In the genomic region with DNA sequence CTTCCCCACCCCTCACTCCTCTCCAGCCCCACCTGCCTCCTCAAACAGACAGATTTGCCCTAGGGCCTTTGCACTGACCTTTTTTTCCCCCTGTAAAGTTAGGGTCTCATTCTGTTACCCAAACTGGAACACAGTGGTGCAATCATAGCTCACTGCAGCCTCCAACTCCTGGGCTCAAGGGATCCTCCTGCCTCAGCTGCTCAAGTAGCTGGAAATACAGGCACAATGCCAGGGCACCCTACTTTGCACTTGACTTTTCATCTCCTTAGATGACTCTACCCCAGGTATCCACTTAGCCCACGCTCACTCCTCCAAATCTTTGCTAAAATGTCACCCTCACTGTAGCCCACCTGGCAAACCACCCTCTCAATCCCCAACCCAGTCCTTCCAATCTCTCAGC, we compare ENCODE assay signal across 18 cellular contexts. TPM values are rescaled to one million over a fixed set of nuclear protein-coding genes. Genes with fewer than 3 reads are reported as not detected.
DNase-seq lines count a peak whose midpoint lies in the region; ATAC-seq lines count a peak whose summit lies in the region.
"Had no signal": no experiment of that assay in that cellular context is flagged by ENCODE, and none has a peak within 500 bp of the region (broad histone marks: within the 10 kb centered on the region; RNA-seq: fewer than 3 reads in every experiment).

No MANE protein-coding gene starts in this region.

- H3K4ac ChIP-seq in trophoblast cell (ENCODE audit: low read depth, low read length), result peak overlapping the region; percentile 54

- no CpG with 5 or more reads among the region's 1 CpG for WGBS in trophoblast cell (ENCODE audit: extremely low coverage, insufficient coverage, insufficient read length)

- CTCF ChIA-PET in activated CD4-positive, alpha-beta T cell treated with anti-CD3 and anti-CD28 coated beads, Interleukin-2, amount 10 ng/mL, durations not matched to agents 7 days and 5 days (lab: Charles Lee), result interaction anchor here (1.0 to 1.3 kb wide), 3 partner anchors 9 to 117 kb away, joined by 3 to 4 read pairs (median 3); no protein-coding TSS in a partner anchor
- CTCF ChIA-PET in activated CD4-positive, alpha-beta T cell treated with anti-CD3 and anti-CD28 coated beads for 36 hours (lab: Charles Lee), result interaction anchor here (0.6 kb wide), 1 partner anchor 207 kb away, joined by 3 read pairs; no protein-coding TSS in a partner anchor

- no peak overlapping the region for H3K4me2 ChIP-seq in trophoblast cell (ENCODE audit: low read length)
- H3K4me2 ChIP-seq: KMS-11 had no signal

- no peaks in the 10 kb centered on the region for H3K9me3 ChIP-seq in NT2/D1 (ENCODE audit: insufficient read depth, low read length)
- H3K9me3 ChIP-seq in trophoblast cell (ENCODE audit: insufficient read depth, low read depth, low read length), result no peaks in the 10 kb centered on the region
- H3K9me3 ChIP-seq: mucosa of descending colon, psoas muscle had no signal

- H3K79me1 ChIP-seq in trophoblast cell (ENCODE audit: low read length), result peaks cover 6% of the 10 kb centered on the region

- no peak for DNase-seq in activated CD4-positive, alpha-beta T cell treated with anti-CD3 and anti-CD28 coated beads, Interleukin-2, amount 10 ng/mL, durations not matched to agents 7 days and 5 days
- no peak for DNase-seq in activated CD4-positive, alpha-beta T cell treated with anti-CD3 and anti-CD28 coated beads for 36 hours
- DNase-seq in NT2/D1 (ENCODE audit: low read depth, low spot score) (no peak), trophoblast cell (no peak), NCI-H1694 treated with DMSO at 0.1 percent for 48 hours (lab: John Stamatoyannopoulos, UW) (no peak), LoVo (ENCODE audit: low spot score) (no peak), G401 (ENCODE audit: low spot score) (no peak)
- no peak for DNase-seq in activated naive CD8-positive, alpha-beta T cell treated with anti-CD3 and anti-CD28 coated beads, Interleukin-2, amount 50 U/mL, for 24 hours
- DNase-seq: activated CD4-positive, CD25-positive, alpha-beta regulatory T cell treated with anti-CD3 and anti-CD28 coated beads, Interleukin-2, amount 50 U/mL, for 72 hours; brain microvascular endothelial cell; Calu3; mucosa of descending colon; NCI-H1417 treated with DMSO at 0.1 percent for 48 hours; NCI-H345; OCI-M1; psoas muscle; stimulated activated CD4-positive, alpha-beta T cell treated with anti-CD3 and anti-CD28 coated beads, Interleukin-15, amount 100 ng/mL, for 24 hours had no signal

- intact Hi-C loops in activated CD4-positive, alpha-beta T cell treated with anti-CD3 and anti-CD28 coated beads for 36 hours (cut with DNase I, micrococcal nuclease), result no loop called here

- no peaks in the 10 kb centered on the region for H3K27me3 ChIP-seq in NT2/D1 (ENCODE audit: insufficient read depth, insufficient read length)
- no peaks in the 10 kb centered on the region for H3K27me3 ChIP-seq in trophoblast cell (ENCODE audit: insufficient read depth, low read length)
- H3K27me3 ChIP-seq: brain microvascular endothelial cell had no signal

- no peak overlapping the region for H2AK5ac ChIP-seq in trophoblast cell (ENCODE audit: low read length)

- H3K36me3 Mint-ChIP-seq in activated CD4-positive, alpha-beta T cell treated with anti-CD3 and anti-CD28 coated beads, Interleukin-2, amount 10 ng/mL, durations not matched to agents 7 days and 5 days (ENCODE audit: low read depth), result no peaks in the 10 kb centered on the region
- H3K36me3 Mint-ChIP-seq in activated CD4-positive, alpha-beta T cell treated with anti-CD3 and anti-CD28 coated beads for 36 hours (ENCODE audit: low read depth), result no peaks in the 10 kb centered on the region
- no peaks in the 10 kb centered on the region for H3K36me3 Mint-ChIP-seq in activated naive CD8-positive, alpha-beta T cell treated with anti-CD3 and anti-CD28 coated beads, Interleukin-2, amount 50 U/mL, for 24 hours (ENCODE audit: low read depth)

- H3K14ac ChIP-seq in trophoblast cell (ENCODE audit: low read length), result no peak overlapping the region

- no peak overlapping the region for H2BK120ac ChIP-seq in trophoblast cell (ENCODE audit: insufficient read depth, low read length, poor library complexity)

- no peak overlapping the region for H3K27ac Mint-ChIP-seq in activated CD4-positive, alpha-beta T cell treated with anti-CD3 and anti-CD28 coated beads, Interleukin-2, amount 10 ng/mL, durations not matched to agents 7 days and 5 days
- no peak overlapping the region for H3K27ac Mint-ChIP-seq in activated CD4-positive, alpha-beta T cell treated with anti-CD3 and anti-CD28 coated beads for 36 hours
- H3K27ac Mint-ChIP-seq in activated naive CD8-positive, alpha-beta T cell treated with anti-CD3 and anti-CD28 coated beads, Interleukin-2, amount 50 U/mL, for 24 hours, result no peak overlapping the region

- no peaks in the 10 kb centered on the region for H3K9me3 Mint-ChIP-seq in activated CD4-positive, alpha-beta T cell treated with anti-CD3 and anti-CD28 coated beads, Interleukin-2, amount 10 ng/mL, durations not matched to agents 7 days and 5 days
- no peaks in the 10 kb centered on the region for H3K9me3 Mint-ChIP-seq in activated CD4-positive, alpha-beta T cell treated with anti-CD3 and anti-CD28 coated beads for 36 hours (ENCODE audit: low read depth)
- no peaks in the 10 kb centered on the region for H3K9me3 Mint-ChIP-seq in activated naive CD8-positive, alpha-beta T cell treated with anti-CD3 and anti-CD28 coated beads, Interleukin-2, amount 50 U/mL, for 24 hours

- H3K9ac ChIP-seq in NT2/D1 (ENCODE audit: insufficient read length, low read depth) (peak overlapping the region; percentile 42), trophoblast cell (ENCODE audit: low read length) (no peak overlapping the region)
- H3K9ac ChIP-seq: KMS-11 had no signal

- no peak overlapping the region for H3K27ac ChIP-seq in trophoblast cell (ENCODE audit: low read depth, low read length)
- H3K27ac ChIP-seq: brain microvascular endothelial cell, KMS-11, psoas muscle had no signal

- H3K4me3 ChIP-seq in NT2/D1 (ENCODE audit: insufficient read length, low read depth) (no peak overlapping the region), trophoblast cell (ENCODE audit: low read depth, low read length) (no peak overlapping the region)
- H3K4me3 ChIP-seq: mucosa of descending colon, psoas muscle had no signal

- H2BK5ac ChIP-seq in trophoblast cell (ENCODE audit: low read depth, low read length, poor library complexity), result no peak overlapping the region

- peaks cover 23% of the 10 kb centered on the region for H3K4me1 Mint-ChIP-seq in activated CD4-positive, alpha-beta T cell treated with anti-CD3 and anti-CD28 coated beads, Interleukin-2, amount 10 ng/mL, durations not matched to agents 7 days and 5 days
- H3K4me1 Mint-ChIP-seq in activated CD4-positive, alpha-beta T cell treated with anti-CD3 and anti-CD28 coated beads for 36 hours, result peaks cover 6% of the 10 kb centered on the region
- peaks cover 7% of the 10 kb centered on the region for H3K4me1 Mint-ChIP-seq in activated naive CD8-positive, alpha-beta T cell treated with anti-CD3 and anti-CD28 coated beads, Interleukin-2, amount 50 U/mL, for 24 hours

- in situ Hi-C loops in G401 (cut with HindIII; ENCODE audit: low sequenced_read_pairs), result no loop called here

- H3K23ac ChIP-seq in trophoblast cell (ENCODE audit: low read length), result no peak overlapping the region

- POLR2A ChIA-PET in activated CD4-positive, alpha-beta T cell treated with anti-CD3 and anti-CD28 coated beads, Interleukin-2, amount 10 ng/mL, durations not matched to agents 7 days and 5 days (lab: Charles Lee), result no interaction called here
- POLR2A ChIA-PET in activated CD4-positive, alpha-beta T cell treated with anti-CD3 and anti-CD28 coated beads for 36 hours (lab: Charles Lee), result interaction anchor here (0.6 kb wide), 2 partner anchors 155 to 210 kb away, joined by 3 read pairs; no protein-coding TSS in a partner anchor

- no peak overlapping the region for H4K8ac ChIP-seq in trophoblast cell (ENCODE audit: low read depth, low read length)

- no peaks in the 10 kb centered on the region for H3K27me3 Mint-ChIP-seq in activated CD4-positive, alpha-beta T cell treated with anti-CD3 and anti-CD28 coated beads, Interleukin-2, amount 10 ng/mL, durations not matched to agents 7 days and 5 days
- H3K27me3 Mint-ChIP-seq in activated CD4-positive, alpha-beta T cell treated with anti-CD3 and anti-CD28 coated beads for 36 hours, result no peaks in the 10 kb centered on the region
- no peaks in the 10 kb centered on the region for H3K27me3 Mint-ChIP-seq in activated naive CD8-positive, alpha-beta T cell treated with anti-CD3 and anti-CD28 coated beads, Interleukin-2, amount 50 U/mL, for 24 hours

- H3K18ac ChIP-seq in trophoblast cell (ENCODE audit: low read length), result no peak overlapping the region

- H4K12ac ChIP-seq in trophoblast cell (ENCODE audit: low read depth, low read length), result no peak overlapping the region

- ATAC-seq in activated CD4-positive, alpha-beta T cell treated with anti-CD3 and anti-CD28 coated beads for 36 hours, result no peak
- ATAC-seq in activated naive CD8-positive, alpha-beta T cell treated with anti-CD3 and anti-CD28 coated beads, Interleukin-2, amount 50 U/mL, for 24 hours, result no peak
- ATAC-seq: mucosa of descending colon, psoas muscle had no signal

- H3K79me2 ChIP-seq in trophoblast cell (ENCODE audit: control insufficient read depth, insufficient read depth, low read length, poor library complexity), result peaks cover 5% of the 10 kb centered on the region

- H3K36me3 ChIP-seq in NT2/D1 (ENCODE audit: insufficient read depth, insufficient read length, low read length) (peaks cover 20% of the 10 kb centered on the region), trophoblast cell (ENCODE audit: control insufficient read depth in 1 of 2, insufficient read depth in 2 of 2, low read length in 2 of 2) (no peaks in the 10 kb centered on the region)
- H3K36me3 ChIP-seq: brain microvascular endothelial cell had no signal

- H3K4me1 ChIP-seq in NT2/D1 (ENCODE audit: insufficient read depth, insufficient read length), result no peaks in the 10 kb centered on the region
- no peaks in the 10 kb centered on the region for H3K4me1 ChIP-seq in trophoblast cell (ENCODE audit: control insufficient read depth in 1 of 2, insufficient read depth in 2 of 2, low read length in 2 of 2)
- H3K4me1 ChIP-seq: psoas muscle had no signal

- H4K91ac ChIP-seq in trophoblast cell (ENCODE audit: low read depth, low read length), result no peak overlapping the region

- no peak overlapping the region for H2AFZ ChIP-seq in trophoblast cell (ENCODE audit: insufficient read depth, low read length, poor library complexity)

- no peak overlapping the region for H2BK12ac ChIP-seq in trophoblast cell (ENCODE audit: low read length)

- H3K4me3 Mint-ChIP-seq in activated CD4-positive, alpha-beta T cell treated with anti-CD3 and anti-CD28 coated beads, Interleukin-2, amount 10 ng/mL, durations not matched to agents 7 days and 5 days, result peak overlapping the region; percentile 24
- no peak overlapping the region for H3K4me3 Mint-ChIP-seq in activated CD4-positive, alpha-beta T cell treated with anti-CD3 and anti-CD28 coated beads for 36 hours
- peak overlapping the region; percentile 7 for H3K4me3 Mint-ChIP-seq in activated naive CD8-positive, alpha-beta T cell treated with anti-CD3 and anti-CD28 coated beads, Interleukin-2, amount 50 U/mL, for 24 hours

RNA-seq across cellular contexts. Expression of a gene that starts 2.2 kb away (rescaled TPM):
- 10 to 100 TPM; 60.6 to 68.3 TPM for total RNA-seq in activated CD4-positive, alpha-beta T cell treated with anti-CD3 and anti-CD28 coated beads, Interleukin-2, amount 10 ng/mL, durations not matched to agents 7 days and 5 days
- total RNA-seq in activated CD4-positive, alpha-beta T cell treated with anti-CD3 and anti-CD28 coated beads for 36 hours, result 10 to 100 TPM; 26.7 to 35.7 TPM
- polyA plus RNA-seq in trophoblast cell (2013), result 19.9 and 21.1 TPM in 2 replicates
- total RNA-seq in G401 (2014; rRNA removed; shearing (Covaris generic)), result 164 and 173 TPM in 2 replicates

RNA-seq across cellular contexts. Expression of a gene that starts 34.5 kb away (rescaled TPM):
- 100 to 1,000 TPM; 476 to 482 TPM for total RNA-seq in activated CD4-positive, alpha-beta T cell treated with anti-CD3 and anti-CD28 coated beads, Interleukin-2, amount 10 ng/mL, durations not matched to agents 7 days and 5 days
- total RNA-seq in activated CD4-positive, alpha-beta T cell treated with anti-CD3 and anti-CD28 coated beads for 36 hours, result 100 to 1,000 TPM; 673 to 682 TPM
- polyA plus RNA-seq in trophoblast cell (2013), result 357 and 372 TPM in 2 replicates
- total RNA-seq in G401 (2014; rRNA removed; shearing (Covaris generic)), result 794 and 1,249 TPM in 2 replicates

RNA-seq across cellular contexts. Expression of a gene that starts 47.8 kb away (rescaled TPM):
- total RNA-seq in activated CD4-positive, alpha-beta T cell treated with anti-CD3 and anti-CD28 coated beads, Interleukin-2, amount 10 ng/mL, durations not matched to agents 7 days and 5 days, result 1 to 10 TPM; 8.2 to 9.1 TPM
- 10 to 100 TPM; 14.6 to 14.9 TPM for total RNA-seq in activated CD4-positive, alpha-beta T cell treated with anti-CD3 and anti-CD28 coated beads for 36 hours
- polyA plus RNA-seq in trophoblast cell (2013), result 7.5 and 7.7 TPM in 2 replicates
- 34.8 and 36.7 TPM in 2 replicates for total RNA-seq in G401 (2014; rRNA removed; shearing (Covaris generic))
